24 cellular contexts compared by ENCODE assay signal in the genomic region with DNA sequence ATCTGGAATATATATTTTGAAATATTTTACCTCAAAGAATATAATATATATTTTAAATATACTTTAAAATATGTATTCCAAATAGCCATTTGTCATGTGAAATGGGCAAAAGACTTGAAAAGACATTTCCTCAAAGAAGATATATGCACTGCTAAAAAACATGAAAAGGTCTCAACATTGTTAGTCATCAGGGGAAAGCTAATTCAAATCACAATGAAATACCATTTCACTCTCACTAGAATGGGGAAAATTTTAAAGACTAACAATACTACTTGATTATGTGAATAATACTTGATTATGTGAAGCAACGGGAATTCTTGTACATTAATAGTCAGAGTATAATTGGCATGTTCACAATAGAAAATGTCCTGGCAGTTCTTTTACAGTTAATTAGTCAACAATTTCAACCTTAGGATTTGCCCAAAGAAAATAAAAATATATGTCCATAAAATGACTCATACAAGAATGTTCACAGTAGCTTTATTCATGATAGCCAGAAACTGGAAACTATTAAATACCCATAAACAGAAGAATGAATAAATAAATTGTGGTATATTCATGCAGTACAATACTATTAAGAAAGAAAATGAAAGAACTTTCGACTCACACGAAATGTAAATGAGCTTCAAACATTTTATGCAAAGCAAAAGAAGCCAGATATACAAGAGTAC. TPM values are rescaled to one million over a fixed set of nuclear protein-coding genes. Genes with fewer than 3 reads are reported as not detected.
A peak's percentile ranks its signal among the peaks of the same experiment; 100 is the strongest.
DNase-seq lines count a peak whose midpoint lies in the region; ATAC-seq lines count a peak whose summit lies in the region.
"Had no signal": no experiment of that assay in that cellular context is flagged by ENCODE, and none has a peak within 500 bp of the region (broad histone marks: within the 10 kb centered on the region; RNA-seq: fewer than 3 reads in every experiment).

No MANE protein-coding gene starts in this region.

- H2AK5ac ChIP-seq in mesenchymal stem cell (ENCODE audit: low read length, severe bottlenecking) = no peak overlapping the region

- ATAC-seq in central memory CD8-positive, alpha-beta T cell (replicated peaks; ENCODE audit: extremely low read depth, poor library complexity, severe bottlenecking) = no peak
- ATAC-seq in HG03460 (IDR thresholded peaks at IDR 0.05; ENCODE audit: unreplicated experiment) (no peak), HG03095 (IDR thresholded peaks at IDR 0.05; ENCODE audit: unreplicated experiment) (no peak)
- ATAC-seq: naive thymus-derived CD4-positive, alpha-beta T cell; Right ventricle myocardium inferior had no signal

- H3K79me1 ChIP-seq in mesenchymal stem cell (replicated peaks; ENCODE audit: low read length, poor library complexity, severe bottlenecking) = no peaks in the 10 kb centered on the region

- peak; percentile 15 for DNase-seq in GM04503 (ENCODE audit: low read depth)
- no peak for DNase-seq in MG63
- DNase-seq in central memory CD8-positive, alpha-beta T cell (ENCODE audit: low spot score in 2 of 2) = no peak
- no peak for DNase-seq in mesenchymal stem cell
- DNase-seq in DMS153 (lab: John Stamatoyannopoulos, UW) = no peak
- no peak for DNase-seq in NCI-H1436 (lab: John Stamatoyannopoulos, UW)
- DNase-seq: activated CD4-positive, CD25-positive, alpha-beta regulatory T cell; activated effector memory CD4-positive, alpha-beta T cell treated with anti-CD3 and anti-CD28 coated beads, Interleukin-2, amount 50 U/mL, for 16 hours; DND-41; dorsolateral prefrontal cortex; naive thymus-derived CD4-positive, alpha-beta T cell; NCI-H146; NCI-H2227 treated with DMSO at 0.1 percent for 48 hours; posterior cingulate gyrus; stimulated activated naive CD4-positive, alpha-beta T cell; T-helper 2 cell; upper lobe of left lung had no signal

- H3K27me3 ChIP-seq in MG63 (no peaks in the 10 kb centered on the region), mesenchymal stem cell (ENCODE audit: control insufficient read depth in 1 of 2, insufficient read depth in 1 of 2, low read length in 2 of 2) (no peaks in the 10 kb centered on the region)
- H3K27me3 ChIP-seq: dorsolateral prefrontal cortex, upper lobe of left lung had no signal

- no CpG with 5 or more reads among the region's 3 CpGs for WGBS in mesenchymal stem cell

- H3K9me3 ChIP-seq in MG63 (no peaks in the 10 kb centered on the region), mesenchymal stem cell (ENCODE audit: control insufficient read depth, low read length) (no peaks in the 10 kb centered on the region)
- H3K9me3 ChIP-seq: upper lobe of left lung had no signal

- no peaks in the 10 kb centered on the region; the same call in 1 of the 2 replicates for H3K36me3 ChIP-seq in MG63
- no peaks in the 10 kb centered on the region for H3K36me3 ChIP-seq in mesenchymal stem cell (ENCODE audit: control insufficient read depth in 1 of 2, insufficient read depth in 2 of 2, low read depth in 1 of 2, low read length in 2 of 2)
- H3K36me3 ChIP-seq: upper lobe of left lung had no signal

- H3K4me3 ChIP-seq in MG63 = peak overlapping the region; percentile 28
- no peak overlapping the region for H3K4me3 ChIP-seq in mesenchymal stem cell (ENCODE audit: insufficient read depth in 1 of 2, low read depth in 1 of 2, low read length in 2 of 2)
- H3K4me3 ChIP-seq: dorsolateral prefrontal cortex, lung, upper lobe of left lung had no signal

- no peak overlapping the region for H2BK5ac ChIP-seq in mesenchymal stem cell (ENCODE audit: low read depth, low read length, poor library complexity, severe bottlenecking)

- H2BK12ac ChIP-seq in mesenchymal stem cell (ENCODE audit: low read length in 2 of 2) = no peak overlapping the region

- H3K27ac ChIP-seq in mesenchymal stem cell (ENCODE audit: low read length, poor library complexity, severe bottlenecking) = peak overlapping the region; percentile 62
- H3K27ac ChIP-seq: dorsolateral prefrontal cortex, KMS-11, upper lobe of left lung had no signal

- H3K27ac Mint-ChIP-seq in central memory CD8-positive, alpha-beta T cell (ENCODE audit: low read depth) = peak overlapping the region; percentile 16
- H3K27ac Mint-ChIP-seq: brain; naive thymus-derived CD4-positive, alpha-beta T cell had no signal

- H3K36me3 Mint-ChIP-seq in central memory CD8-positive, alpha-beta T cell (ENCODE audit: insufficient read depth) = peaks cover 2% of the 10 kb centered on the region
- H3K36me3 Mint-ChIP-seq: CD14-positive monocyte had no signal

- H3K9me3 Mint-ChIP-seq in central memory CD8-positive, alpha-beta T cell = no peaks in the 10 kb centered on the region

- H3K4me2 ChIP-seq in mesenchymal stem cell (ENCODE audit: low read length, poor library complexity, severe bottlenecking) = no peak overlapping the region
- H3K4me2 ChIP-seq: KMS-11 had no signal

- no peak overlapping the region for H2BK15ac ChIP-seq in mesenchymal stem cell (ENCODE audit: low read depth, poor library complexity, severe bottlenecking)

- H4K8ac ChIP-seq in mesenchymal stem cell (ENCODE audit: low read length) = no peak overlapping the region

- no peak overlapping the region for H3K14ac ChIP-seq in mesenchymal stem cell (ENCODE audit: low read length in 2 of 2)

- H3K27me3 Mint-ChIP-seq in central memory CD8-positive, alpha-beta T cell = no peaks in the 10 kb centered on the region
- H3K27me3 Mint-ChIP-seq: brain; naive thymus-derived CD4-positive, alpha-beta T cell had no signal

- H3K23ac ChIP-seq in mesenchymal stem cell (ENCODE audit: low read length in 2 of 2) = no peak overlapping the region

- no peak overlapping the region for H3K4me3 Mint-ChIP-seq in central memory CD8-positive, alpha-beta T cell
- H3K4me3 Mint-ChIP-seq: brain; CD14-positive monocyte; naive thymus-derived CD4-positive, alpha-beta T cell had no signal

- H4K91ac ChIP-seq in mesenchymal stem cell (ENCODE audit: low read length) = no peak overlapping the region

- H2BK120ac ChIP-seq in mesenchymal stem cell (ENCODE audit: low read depth, low read length) = no peak overlapping the region

- H3K4me1 ChIP-seq in mesenchymal stem cell (ENCODE audit: control insufficient read depth, insufficient read depth, low read depth, low read length) = peaks cover 8% of the 10 kb centered on the region
- H3K4me1 ChIP-seq: upper lobe of left lung had no signal

- H3K18ac ChIP-seq in mesenchymal stem cell (ENCODE audit: low read depth in 1 of 2, low read length in 2 of 2) = no peak overlapping the region

- H3K4me1 Mint-ChIP-seq in central memory CD8-positive, alpha-beta T cell = peaks cover 8% of the 10 kb centered on the region
- H3K4me1 Mint-ChIP-seq: CD14-positive monocyte had no signal

- H2AFZ ChIP-seq in mesenchymal stem cell (ENCODE audit: low read depth, low read length) = no peak overlapping the region

- H3K4ac ChIP-seq in mesenchymal stem cell (ENCODE audit: low read depth in 1 of 2, low read length in 2 of 2) = no peak overlapping the region

- peak overlapping the region; percentile 1 for H3K9ac ChIP-seq in mesenchymal stem cell (ENCODE audit: low read length)
- H3K9ac ChIP-seq: KMS-11 had no signal

RNA-seq across cellular contexts. Expression of a gene that starts 6.8 kb away (rescaled TPM):
- total RNA-seq in MG63 (2014; rRNA removed; shearing (Covaris generic); ENCODE audit: low replicate concordance) = 8.2 and 11.8 TPM in 2 replicates
- 3.5 TPM for polyA plus RNA-seq in mesenchymal stem cell (2013, experiment 1 of 2)
- polyA plus RNA-seq in mesenchymal stem cell (2013, experiment 2 of 2) = 3.6 TPM

RNA-seq across cellular contexts. Expression of a gene that starts 54.9 kb away (rescaled TPM):
- 0.72 and 2.6 TPM in 2 replicates for total RNA-seq in MG63 (2014; rRNA removed; shearing (Covaris generic); ENCODE audit: low replicate concordance)
- 2.9 TPM for polyA plus RNA-seq in mesenchymal stem cell (2013, experiment 1 of 2)
- 2.9 TPM for polyA plus RNA-seq in mesenchymal stem cell (2013, experiment 2 of 2)
